ENCODE assay signal across 16 cellular contexts in the genomic region with DNA sequence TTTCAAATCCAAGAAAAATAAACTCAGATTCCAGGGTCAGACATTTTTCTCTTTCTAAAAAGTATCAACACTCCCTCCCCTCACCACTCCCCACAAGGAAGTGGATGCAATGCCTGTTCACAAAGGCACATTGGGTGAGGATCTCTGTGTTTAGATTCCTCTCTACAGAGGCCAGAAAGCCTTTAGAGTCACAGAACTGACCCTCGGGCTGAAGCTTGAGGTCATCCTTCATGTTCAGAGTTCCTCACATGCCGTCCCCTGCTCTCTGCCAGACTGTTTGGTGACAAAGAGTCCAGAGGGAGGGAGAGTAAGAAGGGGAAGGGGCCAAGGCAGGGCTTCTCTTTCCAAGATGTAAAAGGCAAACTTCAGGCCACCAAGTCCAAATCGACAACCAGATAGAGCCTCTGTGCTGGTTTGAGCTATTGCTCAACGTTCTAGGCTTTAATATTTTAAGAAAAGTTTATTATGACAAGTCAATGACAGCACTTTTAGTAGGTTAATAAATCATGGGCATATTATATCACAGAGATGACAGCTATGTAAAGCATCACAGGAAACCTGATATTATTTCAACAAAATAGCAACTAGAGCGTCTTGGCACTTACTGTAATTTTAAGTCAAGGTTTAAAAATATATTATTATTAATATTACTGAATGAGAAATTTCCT.
A peak's percentile ranks its signal among the peaks of the same experiment; 100 is the strongest.
DNase-seq lines count a peak whose midpoint lies in the region; ATAC-seq and TF ChIP-seq lines count a peak whose summit lies in the region.
"Had no signal": no experiment of that assay in that cellular context is flagged by ENCODE, and none has a peak within 500 bp of the region (broad histone marks: within the 10 kb centered on the region; RNA-seq: fewer than 3 reads in every experiment).

No MANE protein-coding gene starts in this region.

- H2AFZ ChIP-seq in PC-3 (ENCODE audit: low read length) = no peak overlapping the region

- no peak overlapping the region for H3K4me3 Mint-ChIP-seq in mesothelial cell of epicardium
- H3K4me3 Mint-ChIP-seq: CD8-positive, alpha-beta T cell; central memory CD8-positive, alpha-beta T cell; HFFc6; naive B cell had no signal

- no peaks in the 10 kb centered on the region for H4K20me1 ChIP-seq in PC-3 (ENCODE audit: low read length)

- H3K9me3 ChIP-seq in esophagus muscularis mucosa = no peaks in the 10 kb centered on the region
- H3K9me3 ChIP-seq in stomach = no peaks in the 10 kb centered on the region
- H3K9me3 ChIP-seq in PC-3 (ENCODE audit: low read length) = no peaks in the 10 kb centered on the region

- no peaks in the 10 kb centered on the region for H3K36me3 ChIP-seq in esophagus muscularis mucosa
- no peaks in the 10 kb centered on the region for H3K36me3 ChIP-seq in stomach
- no peaks in the 10 kb centered on the region for H3K36me3 ChIP-seq in PC-3 (ENCODE audit: low read depth, low read length)

- CTCF ChIA-PET in PC-3 (lab: Charles Lee) = no interaction called here

- no peak overlapping the region for H3K4me2 ChIP-seq in PC-3 (ENCODE audit: low read length)

- ATAC-seq in omental fat pad (ENCODE audit: low FRiP score) (no peak), HG03196 (IDR thresholded peaks at IDR 0.05; ENCODE audit: unreplicated experiment) (no peak), PC-3 (no peak)
- ATAC-seq: CD8-positive, alpha-beta T cell had no signal

- H3K36me3 Mint-ChIP-seq in mesothelial cell of epicardium = peaks cover 2% of the 10 kb centered on the region
- H3K36me3 Mint-ChIP-seq: CD8-positive, alpha-beta T cell; naive B cell had no signal

- H3K27ac ChIP-seq in esophagus muscularis mucosa (replicated peaks in 1 of 4) = peak overlapping the region; percentile 80 to 84 (median 82)
- peak overlapping the region in 4 of 5 donors; percentile 16 to 78 (median 57) for H3K27ac ChIP-seq in stomach
- no peak overlapping the region for H3K27ac ChIP-seq in PC-3 (ENCODE audit: low read length)

- H3K4me1 ChIP-seq in esophagus muscularis mucosa (peaks cover 20 to 49% (median 33%) of the 10 kb centered on the region in 4 donors), stomach (peaks cover 0 to 11% (median 3%) of the 10 kb centered on the region in 4 donors), PC-3 (ENCODE audit: insufficient read depth, low read length) (no peaks in the 10 kb centered on the region)

- no peak overlapping the region for H3K4me3 ChIP-seq in esophagus muscularis mucosa
- H3K4me3 ChIP-seq in stomach = no peak overlapping the region
- H3K4me3 ChIP-seq in PC-3 (ENCODE audit: low read length) = no peak overlapping the region

- H3K27me3 ChIP-seq in esophagus muscularis mucosa = no peaks in the 10 kb centered on the region
- no peaks in the 10 kb centered on the region for H3K27me3 ChIP-seq in stomach
- no peaks in the 10 kb centered on the region for H3K27me3 ChIP-seq in PC-3 (ENCODE audit: low read length)

- no peaks in the 10 kb centered on the region for H3K79me2 ChIP-seq in PC-3 (ENCODE audit: low read length)

- no peaks in the 10 kb centered on the region for H3F3A ChIP-seq in PC-3 (ENCODE audit: low read length, unreplicated experiment)

- TF ChIP-seq EP300 in esophagus muscularis mucosa (IDR thresholded peaks at IDR 0.05) (peak; percentile 97), stomach (IDR thresholded peaks at IDR 0.05) (peak; percentile 95)

- no peak for TF ChIP-seq POLR2A in esophagus muscularis mucosa (IDR thresholded peaks at IDR 0.05; ENCODE audit: low read depth)
- no peak for TF ChIP-seq POLR2A in stomach (IDR thresholded peaks at IDR 0.05)

- TF ChIP-seq CTCF in esophagus muscularis mucosa (IDR thresholded peaks at IDR 0.05) (no peak), mesothelial cell of epicardium (IDR thresholded peaks at IDR 0.05; ENCODE audit: unreplicated experiment) (no peak), stomach (IDR thresholded peaks at IDR 0.05) (no peak), omental fat pad (IDR thresholded peaks at IDR 0.05) (no peak), PC-3 (conservative IDR thresholded peaks at IDR 0.05; ENCODE audit: low read depth, low read length) (no peak)

- DNase-seq in NCI-H1417 treated with DMSO at 0.1 percent for 48 hours (lab: John Stamatoyannopoulos, UW) (peak; percentile 3), esophagus muscularis mucosa (ENCODE audit: extremely low spot score) (peak; percentile 92), mesothelial cell of epicardium (ENCODE audit: low spot score in 2 of 2, unreplicated experiment in 2 of 2) (no peak), stomach (no peak), omental fat pad (ENCODE audit: low spot score) (no peak), DMS 273 treated with DMSO at 0.1 percent for 48 hours (lab: John Stamatoyannopoulos, UW) (no peak), PC-3 (no peak)
- DNase-seq: CD8-positive, alpha-beta T cell; DMS79 treated with DMSO at 0.1 percent for 48 hours; HFFc6; naive B cell; NCI-H187 treated with DMSO at 0.1 percent for 48 hours; NCI-H510A had no signal

- no peaks in the 10 kb centered on the region for H3K27me3 Mint-ChIP-seq in mesothelial cell of epicardium (ENCODE audit: low read depth)
- H3K27me3 Mint-ChIP-seq: central memory CD8-positive, alpha-beta T cell had no signal

- POLR2A ChIA-PET in PC-3 (lab: Charles Lee; ENCODE audit: unreplicated experiment) = no interaction called here

- WGBS in esophagus muscularis mucosa = 24% methylated on average over 5 of the region's 5 CpGs
- WGBS in stomach, 5 donors = 48 to 65% (median 60%) methylated on average over 5 of the region's 5 CpGs

- intact Hi-C loops in esophagus muscularis mucosa (cut with DNase I) (no loop called here), stomach (cut with DNase I; ENCODE audit: low total_unique reads) (no loop called here), PC-3 (cut with micrococcal nuclease) (no loop called here)

- no peaks in the 10 kb centered on the region for H3K9me2 ChIP-seq in PC-3 (replicated peaks; ENCODE audit: low read length)

- H3K27ac Mint-ChIP-seq in mesothelial cell of epicardium = peak overlapping the region; percentile 70
- H3K27ac Mint-ChIP-seq: activated T-helper 2 cell treated with anti-CD3 and anti-CD28 coated beads, Interferon-gamma antibody, Interleukin-2, Interleukin-4, amounts not matched to agents 10 μg/mL and 5 μg/mL and 100 μg/mL, durations not matched to agents 14 hours and 24 hours and 36 hours; CD8-positive, alpha-beta T cell; HFFc6 had no signal

- peaks cover 4% of the 10 kb centered on the region for H3K9me3 Mint-ChIP-seq in mesothelial cell of epicardium
- H3K9me3 Mint-ChIP-seq: activated T-helper 2 cell treated with anti-CD3 and anti-CD28 coated beads, Interferon-gamma antibody, Interleukin-2, Interleukin-4, amounts not matched to agents 10 μg/mL and 5 μg/mL and 100 μg/mL, durations not matched to agents 14 hours and 24 hours and 36 hours; CD8-positive, alpha-beta T cell; central memory CD8-positive, alpha-beta T cell; HFFc6 had no signal

- peaks cover 12% of the 10 kb centered on the region for H3K4me1 Mint-ChIP-seq in mesothelial cell of epicardium
- H3K4me1 Mint-ChIP-seq: central memory CD8-positive, alpha-beta T cell; naive B cell had no signal

- no TSS peak for BruUV-seq in PC-3 (replicated peaks; lab: Mats Ljungman, UMichigan)

- H3K9ac ChIP-seq in PC-3 (ENCODE audit: low read length) = no peak overlapping the region

Comparison
In these comparisons a context has a peak if more than half of its experiments do, and no peak if none do; other contexts are left out.
1. DNase-seq: peak in NCI-H1417 treated with DMSO at 0.1 percent for 48 hours (single experiment) and esophagus muscularis mucosa (single experiment); none in mesothelial cell of epicardium (0 of 2), stomach (single experiment), omental fat pad (single experiment), DMS 273 treated with DMSO at 0.1 percent for 48 hours (single experiment) and PC-3 (single experiment).